ENCODE assay signal across 10 cellular contexts in genomic region chr6:106102034-106102433, GRCh38. TPM values are rescaled to one million over a fixed set of nuclear protein-coding genes. Genes with fewer than 3 reads are reported as not detected.
A peak's percentile ranks its signal among the peaks of the same experiment; 100 is the strongest.
DNase-seq lines count a peak whose midpoint lies in the region; ATAC-seq and TF ChIP-seq lines count a peak whose summit lies in the region.
"Had no signal": no experiment of that assay in that cellular context is flagged by ENCODE, and none has a peak within 500 bp of the region (broad histone marks: within the 10 kb centered on the region; RNA-seq: fewer than 3 reads in every experiment).

No MANE protein-coding gene starts in this region.

- H3K4me1 ChIP-seq in thoracic aorta (ENCODE audit: control insufficient read depth in 1 of 2, low read depth in 2 of 2) = peaks cover 0 to 4% of the 10 kb centered on the region in 2 donors

- H3K4me1 Mint-ChIP-seq in activated CD4-positive, alpha-beta T cell treated with anti-CD3 and anti-CD28 coated beads for 36 hours = peaks cover 90% of the 10 kb centered on the region
- peaks cover 78% of the 10 kb centered on the region for H3K4me1 Mint-ChIP-seq in activated naive CD8-positive, alpha-beta T cell (ENCODE audit: low read depth)

- intact Hi-C loops in activated CD4-positive, alpha-beta T cell treated with anti-CD3 and anti-CD28 coated beads for 36 hours (cut with DNase I, micrococcal nuclease) = loop anchor here (1.0 to 2.0 kb wide), 7 partner anchors 12 to 419 kb away; partner anchors contain the start of gene PRDM1 (in 1 of the 2)

- H3K27me3 ChIP-seq in thoracic aorta (replicated peaks; ENCODE audit: insufficient read depth) = no peaks in the 10 kb centered on the region

- peaks cover 13% of the 10 kb centered on the region for H3K27me3 Mint-ChIP-seq in activated CD4-positive, alpha-beta T cell treated with anti-CD3 and anti-CD28 coated beads for 36 hours
- H3K27me3 Mint-ChIP-seq in activated naive CD8-positive, alpha-beta T cell = no peaks in the 10 kb centered on the region

- peak; percentile 21 for ATAC-seq in activated CD4-positive, alpha-beta T cell treated with anti-CD3 and anti-CD28 coated beads for 36 hours
- ATAC-seq in HG03066 (IDR thresholded peaks at IDR 0.05; ENCODE audit: low read depth, unreplicated experiment) = peak; percentile 59
- no peak for ATAC-seq in thoracic aorta (ENCODE audit: insufficient number of reproducible peaks, low FRiP score, low read depth)

- H3K36me3 ChIP-seq in thoracic aorta = no peaks in the 10 kb centered on the region

- CTCF ChIA-PET in activated CD4-positive, alpha-beta T cell treated with anti-CD3 and anti-CD28 coated beads for 36 hours (lab: Charles Lee) = interaction anchor here (0.6 to 2.2 kb wide), 7 partner anchors 10 to 121 kb away, joined by 3 to 9 read pairs (median 4); no protein-coding TSS in a partner anchor

- H3K4me3 ChIP-seq in thoracic aorta = peak overlapping the region; percentile 4

- no peaks in the 10 kb centered on the region for H3K9me3 ChIP-seq in thoracic aorta

- H3K9me3 Mint-ChIP-seq in activated CD4-positive, alpha-beta T cell treated with anti-CD3 and anti-CD28 coated beads for 36 hours (ENCODE audit: low read depth) = no peaks in the 10 kb centered on the region
- no peaks in the 10 kb centered on the region for H3K9me3 Mint-ChIP-seq in activated naive CD8-positive, alpha-beta T cell (ENCODE audit: low read depth)

- POLR2A ChIA-PET in activated CD4-positive, alpha-beta T cell treated with anti-CD3 and anti-CD28 coated beads for 36 hours (lab: Charles Lee) = interaction anchor here (0.9 to 1.0 kb wide), 3 partner anchors 13 to 61 kb away, joined by 3 to 8 read pairs (median 3); no protein-coding TSS in a partner anchor

- DNase-seq in activated CD4-positive, alpha-beta T cell treated with anti-CD3 and anti-CD28 coated beads for 36 hours = peak; percentile 82
- DNase-seq in activated CD4-positive, alpha-beta T cell treated with anti-CD3 and anti-CD28 coated beads, Interleukin-2, amount 50 U/mL, for 4 hours = no peak
- DNase-seq in thoracic aorta (ENCODE audit: low spot score) = no peak
- DNase-seq in NCI-H524 (lab: John Stamatoyannopoulos, UW) = no peak
- DNase-seq in DMS 273 (lab: John Stamatoyannopoulos, UW; ENCODE audit: unreplicated experiment) = no peak
- DNase-seq in NCI-H510A (lab: John Stamatoyannopoulos, UW) = no peak
- DNase-seq: 8988T, foreskin melanocyte had no signal

- no peak for TF ChIP-seq CTCF in thoracic aorta (IDR thresholded peaks at IDR 0.05)

- peak overlapping the region; percentile 82 for H3K4me3 Mint-ChIP-seq in activated CD4-positive, alpha-beta T cell treated with anti-CD3 and anti-CD28 coated beads for 36 hours
- H3K4me3 Mint-ChIP-seq in activated naive CD8-positive, alpha-beta T cell = peak overlapping the region; percentile 89

- peak overlapping the region; percentile 98 for H3K27ac Mint-ChIP-seq in activated CD4-positive, alpha-beta T cell treated with anti-CD3 and anti-CD28 coated beads for 36 hours
- peak overlapping the region; percentile 35 for H3K27ac Mint-ChIP-seq in activated naive CD8-positive, alpha-beta T cell

- peaks cover 62% of the 10 kb centered on the region for H3K36me3 Mint-ChIP-seq in activated CD4-positive, alpha-beta T cell treated with anti-CD3 and anti-CD28 coated beads for 36 hours (ENCODE audit: low read depth)
- peaks cover 7% of the 10 kb centered on the region for H3K36me3 Mint-ChIP-seq in activated naive CD8-positive, alpha-beta T cell

- no peak overlapping the region for H3K27ac ChIP-seq in thoracic aorta

RNA-seq across cellular contexts. Expression of gene PRDM1, which starts 15.9 kb away (rescaled TPM):
- total RNA-seq in activated CD4-positive, alpha-beta T cell treated with anti-CD3 and anti-CD28 coated beads for 36 hours = 10 to 100 TPM; 20.1 to 35.6 TPM
- 1 to 10 TPM; 4.1 to 7.9 TPM for total RNA-seq in thoracic aorta
